8 cellular contexts compared by ENCODE assay signal in the genomic region with DNA sequence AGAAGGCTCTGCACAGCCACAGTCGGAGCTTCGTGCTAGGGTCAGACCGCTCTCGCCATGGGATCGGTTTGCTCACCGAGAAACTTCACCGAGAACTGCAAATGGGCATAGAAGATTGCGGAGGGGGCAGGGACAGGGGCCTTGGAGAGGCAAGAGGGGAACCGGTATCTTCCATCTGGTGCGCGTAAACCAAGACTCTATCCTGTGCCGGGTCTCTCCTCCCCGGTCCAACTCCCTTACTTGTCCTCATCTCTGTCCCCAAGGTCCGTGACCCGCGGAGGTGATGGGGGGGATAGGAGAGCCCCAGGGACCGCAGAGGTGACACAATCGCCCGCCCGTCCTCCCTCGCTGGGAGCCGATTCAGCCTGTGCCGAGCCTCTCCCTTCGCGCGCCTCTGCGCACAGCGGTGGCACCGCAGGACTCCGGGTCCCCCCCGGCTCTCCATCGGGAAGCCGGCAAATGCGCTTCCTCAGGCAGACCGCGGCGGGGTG. TPM values are rescaled to one million over a fixed set of nuclear protein-coding genes. Genes with fewer than 3 reads are reported as not detected.
A peak's percentile ranks its signal among the peaks of the same experiment; 100 is the strongest.
DNase-seq lines count a peak whose midpoint lies in the region; ATAC-seq, FAIRE-seq and TF ChIP-seq lines count a peak whose summit lies in the region.

No MANE protein-coding gene starts in this region.

- H2AFZ ChIP-seq in KMS-11 (ENCODE audit: low read depth): no peak overlapping the region

- TF ChIP-seq CTCF in DOHH2 (IDR thresholded peaks at IDR 0.05; ENCODE audit: low read depth, low read length, poor library complexity, severe bottlenecking): no peak
- no peak for TF ChIP-seq CTCF in KMS-11 (conservative IDR thresholded peaks at IDR 0.05; ENCODE audit: low read depth, low read length)
- TF ChIP-seq CTCF in bronchial epithelial cell (IDR thresholded peaks at IDR 0.05; ENCODE audit: insufficient read depth, low read length, severe bottlenecking): no peak

- no peaks in the 10 kb centered on the region for H3K27me3 ChIP-seq in DOHH2 (ENCODE audit: control insufficient read depth, low read length)
- no peaks in the 10 kb centered on the region for H3K27me3 ChIP-seq in KMS-11 (ENCODE audit: insufficient read depth, low read depth)
- H3K27me3 ChIP-seq in bronchial epithelial cell (ENCODE audit: control insufficient read depth, insufficient read depth, low read length): no peaks in the 10 kb centered on the region

- H3K4me2 ChIP-seq in DOHH2 (ENCODE audit: low read length): peak overlapping the region; percentile 67
- H3K4me2 ChIP-seq in KMS-11: peak overlapping the region; percentile 36; the same call in 1 of the 2 replicates

- 0 out of 2 replicates have a peak, but pooled peaks cover 2% of the 10 kb centered on the region for H3F3A ChIP-seq in DOHH2 (ENCODE audit: control insufficient read depth, insufficient read depth)

- H3K27ac ChIP-seq in DOHH2 (ENCODE audit: low read depth, low read length) (no peak overlapping the region), KMS-11 (no peak overlapping the region)

- no peak overlapping the region for H3K9ac ChIP-seq in KMS-11

- no peak overlapping the region for H3K27ac Mint-ChIP-seq in stimulated activated naive CD8-positive, alpha-beta T cell treated with anti-CD3 and anti-CD28 coated beads, Interleukin-15, amount 100 ng/mL, for 72 hours

- H3K9me3 ChIP-seq in DOHH2 (ENCODE audit: control insufficient read depth, insufficient read depth, low read length): no peaks in the 10 kb centered on the region

- no peaks in the 10 kb centered on the region for H3K9me2 ChIP-seq in DOHH2 (replicated peaks; ENCODE audit: control insufficient read depth, low read length)

- H3K27me3 Mint-ChIP-seq in stimulated activated naive CD8-positive, alpha-beta T cell treated with anti-CD3 and anti-CD28 coated beads, Interleukin-15, amount 100 ng/mL, for 72 hours: peaks cover 51% of the 10 kb centered on the region

- FAIRE-seq in bronchial epithelial cell (lab: Jason Lieb, UNC): no peak

- peaks cover 17% of the 10 kb centered on the region for H3K4me1 Mint-ChIP-seq in stimulated activated naive CD8-positive, alpha-beta T cell treated with anti-CD3 and anti-CD28 coated beads, Interleukin-15, amount 100 ng/mL, for 72 hours

- H4K20me1 ChIP-seq in DOHH2 (ENCODE audit: control insufficient read depth, insufficient read depth, low read depth, low read length) (no peaks in the 10 kb centered on the region), KMS-11 (ENCODE audit: insufficient read depth) (no peaks in the 10 kb centered on the region)

- no peaks in the 10 kb centered on the region for H3K9me3 Mint-ChIP-seq in stimulated activated naive CD8-positive, alpha-beta T cell treated with anti-CD3 and anti-CD28 coated beads, Interleukin-15, amount 100 ng/mL, for 72 hours

- no peak for DNase-seq in bronchial epithelial cell (ENCODE audit: low read depth)
- no peak for DNase-seq in left lobe of liver (ENCODE audit: low spot score)
- DNase-seq in stimulated activated naive CD8-positive, alpha-beta T cell treated with anti-CD3 and anti-CD28 coated beads, Interleukin-15, amount 100 ng/mL, for 72 hours: peak; percentile 18 to 25

- H3K4me1 ChIP-seq in DOHH2 (ENCODE audit: control insufficient read depth, low read length): peaks cover 22% of the 10 kb centered on the region
- H3K4me1 ChIP-seq in KMS-11 (ENCODE audit: low read depth, poor library complexity, severe bottlenecking): peaks cover 30% of the 10 kb centered on the region

- H3K4me3 ChIP-seq in DOHH2 (ENCODE audit: low read length): peak overlapping the region; percentile 88
- no peak overlapping the region for H3K4me3 ChIP-seq in KMS-11 (IDR thresholded peaks at IDR 0.05; ENCODE audit: insufficient read depth, low read depth, low read length)
- peak overlapping the region; percentile 54 for H3K4me3 ChIP-seq in bronchial epithelial cell (ENCODE audit: low read depth, low read length)

- H3K79me2 ChIP-seq in DOHH2 (ENCODE audit: control insufficient read depth, low read length) (peaks cover 44% of the 10 kb centered on the region), KMS-11 (ENCODE audit: insufficient read depth, low read depth) (no peaks in the 10 kb centered on the region)

- peak; percentile 15 for ATAC-seq in left lobe of liver
- ATAC-seq in stimulated activated naive CD8-positive, alpha-beta T cell treated with anti-CD3 and anti-CD28 coated beads, Interleukin-15, amount 100 ng/mL, for 72 hours: peak; percentile 27
- ATAC-seq in HG02884 (IDR thresholded peaks at IDR 0.05; ENCODE audit: unreplicated experiment): no peak
- no peak for ATAC-seq in GM21390 (IDR thresholded peaks at IDR 0.05; ENCODE audit: unreplicated experiment)
- ATAC-seq in HG02588 (IDR thresholded peaks at IDR 0.05; ENCODE audit: unreplicated experiment): no peak

- peak overlapping the region; percentile 72 to 76 for H3K4me3 Mint-ChIP-seq in stimulated activated naive CD8-positive, alpha-beta T cell treated with anti-CD3 and anti-CD28 coated beads, Interleukin-15, amount 100 ng/mL, for 72 hours

- H3K36me3 ChIP-seq in DOHH2 (ENCODE audit: control insufficient read depth, low read length) (no peaks in the 10 kb centered on the region; the same call in 1 of the 2 replicates), KMS-11 (ENCODE audit: insufficient read depth) (no peaks in the 10 kb centered on the region), bronchial epithelial cell (ENCODE audit: control insufficient read depth, insufficient read depth, low read length) (no peaks in the 10 kb centered on the region)

RNA-seq across cellular contexts. Expression of a gene that starts 1.0 kb away (rescaled TPM):
- total RNA-seq in bronchial epithelial cell (1.3 and 4.2 TPM in 2 replicates), left lobe of liver (1.6 TPM)

Comparison
In these comparisons a context has a peak if more than half of its experiments do, and no peak if none do; other contexts are left out.
1. DNase-seq: peak in stimulated activated naive CD8-positive, alpha-beta T cell treated with anti-CD3 and anti-CD28 coated beads, Interleukin-15, amount 100 ng/mL, for 72 hours (2 of 2); none in bronchial epithelial cell (single experiment) and left lobe of liver (single experiment).
2. ATAC-seq: peak in left lobe of liver (single experiment) and stimulated activated naive CD8-positive, alpha-beta T cell treated with anti-CD3 and anti-CD28 coated beads, Interleukin-15, amount 100 ng/mL, for 72 hours (single experiment); none in HG02884 (single experiment), GM21390 (single experiment) and HG02588 (single experiment).